ENCODE assay signal across 8 cellular contexts in genomic region chr11:60905551-60906113, GRCh38. TPM values are rescaled to one million over a fixed set of nuclear protein-coding genes. Genes with fewer than 3 reads are reported as not detected.
A peak's percentile ranks its signal among the peaks of the same experiment; 100 is the strongest.
DNase-seq lines count a peak whose midpoint lies in the region; ATAC-seq and TF ChIP-seq lines count a peak whose summit lies in the region.

No MANE protein-coding gene starts in this region.

- peaks cover 35% of the 10 kb centered on the region for H3K4me1 Mint-ChIP-seq in activated CD4-positive, alpha-beta T cell treated with anti-CD3 and anti-CD28 coated beads, Interleukin-2, amount 10 ng/mL, durations not matched to agents 7 days and 5 days

- peaks cover 12% of the 10 kb centered on the region for H3K4me1 ChIP-seq in parathyroid adenoma

- H2AFZ ChIP-seq in parathyroid adenoma = peak overlapping the region; percentile 65

- peak overlapping the region; percentile 84 for H3K4me2 ChIP-seq in parathyroid adenoma (ENCODE audit: low read length)

- CTCF ChIA-PET in activated CD4-positive, alpha-beta T cell treated with anti-CD3 and anti-CD28 coated beads, Interleukin-2, amount 10 ng/mL, durations not matched to agents 7 days and 5 days (lab: Charles Lee) = interaction anchor here (0.9 to 6.1 kb wide), 5 partner anchors 8 to 137 kb away, joined by 3 to 40 read pairs (median 6); partner anchors contain the start of gene TMEM109

- TF ChIP-seq CTCF in AG10803 (conservative IDR thresholded peaks at IDR 0.05; ENCODE audit: low read length) = no peak
- TF ChIP-seq CTCF in HFF-Myc (IDR thresholded peaks at IDR 0.05; ENCODE audit: low read depth, low read length, missing control alignments) = no peak
- TF ChIP-seq CTCF in fibroblast of pulmonary artery (IDR thresholded peaks at IDR 0.05; ENCODE audit: low read length, missing control alignments) = no peak
- TF ChIP-seq CTCF in parathyroid adenoma (IDR thresholded peaks at IDR 0.05) = no peak

- H3K27ac ChIP-seq in parathyroid adenoma = peak overlapping the region; percentile 81

- peak overlapping the region; percentile 80 for H3K27ac Mint-ChIP-seq in activated CD4-positive, alpha-beta T cell treated with anti-CD3 and anti-CD28 coated beads, Interleukin-2, amount 10 ng/mL, durations not matched to agents 7 days and 5 days

- POLR2A ChIA-PET in activated CD4-positive, alpha-beta T cell treated with anti-CD3 and anti-CD28 coated beads, Interleukin-2, amount 10 ng/mL, durations not matched to agents 7 days and 5 days (lab: Charles Lee) = interaction anchor here (0.6 to 1.1 kb wide), 3 partner anchors 10 to 911 kb away, joined by 4 to 13 read pairs (median 4); no protein-coding TSS in a partner anchor

- no peak for ATAC-seq in HG02610 (IDR thresholded peaks at IDR 0.05; ENCODE audit: unreplicated experiment)

- H3K27me3 Mint-ChIP-seq in activated CD4-positive, alpha-beta T cell treated with anti-CD3 and anti-CD28 coated beads, Interleukin-2, amount 10 ng/mL, durations not matched to agents 7 days and 5 days = peaks cover 9% of the 10 kb centered on the region

- H3K4me3 ChIP-seq in AG10803 (ENCODE audit: low read length) (peak overlapping the region; percentile 86), HFF-Myc (replicated peaks; ENCODE audit: low read depth, low read length) (peak overlapping the region; percentile 93), fibroblast of pulmonary artery (replicated peaks; ENCODE audit: low read depth, low read length) (peak overlapping the region; percentile 84), parathyroid adenoma (ENCODE audit: low read depth, low read length) (peak overlapping the region; percentile 83)

- peak overlapping the region; percentile 54 for H3K9ac ChIP-seq in parathyroid adenoma

- peaks cover 22% of the 10 kb centered on the region for H3K36me3 Mint-ChIP-seq in activated CD4-positive, alpha-beta T cell treated with anti-CD3 and anti-CD28 coated beads, Interleukin-2, amount 10 ng/mL, durations not matched to agents 7 days and 5 days (ENCODE audit: low read depth)

- no peaks in the 10 kb centered on the region for H3K36me3 ChIP-seq in parathyroid adenoma (ENCODE audit: control insufficient read depth, insufficient read depth, low read length)

- no peaks in the 10 kb centered on the region for H3K9me3 ChIP-seq in parathyroid adenoma (ENCODE audit: control insufficient read depth, low read length)

- DNase-seq in AG10803 (ENCODE audit: low read depth) (peak; percentile 18), HFF-Myc (ENCODE audit: extremely low read depth, low read depth) (no peak), fibroblast of pulmonary artery (ENCODE audit: low read depth) (peak; percentile 34), AG08396 (ENCODE audit: low spot score) (no peak), NOMO-1 treated with DMSO at 0.1 percent for 48 hours (lab: John Stamatoyannopoulos, UW; ENCODE audit: unreplicated experiment) (no peak)
- no peak for DNase-seq in activated CD4-positive, alpha-beta T cell treated with anti-CD3 and anti-CD28 coated beads, Interleukin-2, amount 10 ng/mL, durations not matched to agents 7 days and 5 days

- peaks cover 24% of the 10 kb centered on the region for H3K79me2 ChIP-seq in parathyroid adenoma

- H3K9me3 Mint-ChIP-seq in activated CD4-positive, alpha-beta T cell treated with anti-CD3 and anti-CD28 coated beads, Interleukin-2, amount 10 ng/mL, durations not matched to agents 7 days and 5 days = no peaks in the 10 kb centered on the region

- H3K4me3 Mint-ChIP-seq in activated CD4-positive, alpha-beta T cell treated with anti-CD3 and anti-CD28 coated beads, Interleukin-2, amount 10 ng/mL, durations not matched to agents 7 days and 5 days = peak overlapping the region; percentile 80

- no peaks in the 10 kb centered on the region for H3K27me3 ChIP-seq in parathyroid adenoma (ENCODE audit: control insufficient read depth, insufficient read depth, low read length)

RNA-seq across cellular contexts. Expression of gene PRPF19, which starts 0.8 kb away (rescaled TPM):
- total RNA-seq in activated CD4-positive, alpha-beta T cell treated with anti-CD3 and anti-CD28 coated beads, Interleukin-2, amount 10 ng/mL, durations not matched to agents 7 days and 5 days = 100 to 1,000 TPM; 125 to 128 TPM

RNA-seq across cellular contexts. Expression of gene TMEM109, which starts 8.3 kb away (rescaled TPM):
- 100 to 1,000 TPM; 114 to 119 TPM for total RNA-seq in activated CD4-positive, alpha-beta T cell treated with anti-CD3 and anti-CD28 coated beads, Interleukin-2, amount 10 ng/mL, durations not matched to agents 7 days and 5 days

RNA-seq across cellular contexts. Expression of gene TMEM132A, which starts 18.6 kb away (rescaled TPM):
- under 1 TPM; 0.40 to 0.47 TPM for total RNA-seq in activated CD4-positive, alpha-beta T cell treated with anti-CD3 and anti-CD28 coated beads, Interleukin-2, amount 10 ng/mL, durations not matched to agents 7 days and 5 days

RNA-seq across cellular contexts. Expression of gene ZP1, which starts 38.3 kb away (rescaled TPM):
- total RNA-seq in activated CD4-positive, alpha-beta T cell treated with anti-CD3 and anti-CD28 coated beads, Interleukin-2, amount 10 ng/mL, durations not matched to agents 7 days and 5 days = not detected

RNA-seq across cellular contexts. Expression of gene SLC15A3, which starts 46.3 kb away (rescaled TPM):
- total RNA-seq in activated CD4-positive, alpha-beta T cell treated with anti-CD3 and anti-CD28 coated beads, Interleukin-2, amount 10 ng/mL, durations not matched to agents 7 days and 5 days = 1 to 10 TPM; 4.0 to 4.2 TPM

Comparison
In these comparisons a context has a peak if more than half of its experiments do, and no peak if none do; other contexts are left out.
1. DNase-seq: peak in AG10803 (single experiment) and fibroblast of pulmonary artery (single experiment); none in HFF-Myc (single experiment), activated CD4-positive, alpha-beta T cell treated with anti-CD3 and anti-CD28 coated beads, Interleukin-2, amount 10 ng/mL, durations not matched to agents 7 days and 5 days (single experiment), AG08396 (single experiment) and NOMO-1 treated with DMSO at 0.1 percent for 48 hours (single experiment).
2. Peak in every context shown above with its lines, with median percentiles within 50 percentile points of each other: H3K4me3 ChIP-seq.